Comparison of ENCODE assay signal across 1 cellular context in the genomic region with DNA sequence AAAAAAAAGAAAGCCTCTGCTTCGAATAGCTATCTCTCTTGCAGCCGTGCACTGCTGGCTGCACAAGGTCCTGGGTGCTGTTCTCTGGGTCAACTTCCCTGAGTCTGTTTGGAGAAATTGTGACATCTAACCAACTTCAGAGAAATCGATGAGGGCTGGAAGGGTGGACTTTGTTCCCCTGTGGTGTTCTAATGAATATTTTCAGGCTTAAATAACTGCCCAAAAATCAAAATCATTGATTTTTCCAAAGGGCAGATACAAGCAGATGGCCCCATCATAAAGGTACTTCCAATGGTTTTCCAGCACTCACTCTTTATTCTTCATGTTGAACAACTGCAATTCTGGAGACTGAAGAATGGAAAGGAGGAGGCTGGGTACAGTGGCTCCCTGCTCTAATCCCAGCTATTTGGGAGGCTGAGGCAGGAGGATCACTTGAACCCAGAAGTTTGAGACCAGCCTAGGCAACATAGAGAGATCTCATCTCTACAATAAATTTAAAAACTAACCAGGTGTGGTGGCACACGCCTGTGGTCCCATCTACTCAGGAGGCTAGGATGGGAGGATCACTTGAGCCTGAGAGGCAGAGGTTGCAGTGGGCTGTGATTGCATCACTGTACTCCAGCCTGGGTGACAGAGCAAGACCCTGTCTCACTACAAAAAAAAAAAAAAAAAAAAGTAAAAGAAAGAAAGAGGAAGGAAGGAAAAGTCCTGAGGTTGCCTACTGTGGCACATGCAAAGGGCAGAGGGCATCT.
TF ChIP-seq lines count a peak whose summit lies in the region.

No MANE protein-coding gene starts in this region.

TF ChIP-seq in HepG2, 621 proteins besides CTCF, POLR2A, EP300 and RAD21 (continued from another document and continues in another):
- TF ChIP-seq, protein P1, sequence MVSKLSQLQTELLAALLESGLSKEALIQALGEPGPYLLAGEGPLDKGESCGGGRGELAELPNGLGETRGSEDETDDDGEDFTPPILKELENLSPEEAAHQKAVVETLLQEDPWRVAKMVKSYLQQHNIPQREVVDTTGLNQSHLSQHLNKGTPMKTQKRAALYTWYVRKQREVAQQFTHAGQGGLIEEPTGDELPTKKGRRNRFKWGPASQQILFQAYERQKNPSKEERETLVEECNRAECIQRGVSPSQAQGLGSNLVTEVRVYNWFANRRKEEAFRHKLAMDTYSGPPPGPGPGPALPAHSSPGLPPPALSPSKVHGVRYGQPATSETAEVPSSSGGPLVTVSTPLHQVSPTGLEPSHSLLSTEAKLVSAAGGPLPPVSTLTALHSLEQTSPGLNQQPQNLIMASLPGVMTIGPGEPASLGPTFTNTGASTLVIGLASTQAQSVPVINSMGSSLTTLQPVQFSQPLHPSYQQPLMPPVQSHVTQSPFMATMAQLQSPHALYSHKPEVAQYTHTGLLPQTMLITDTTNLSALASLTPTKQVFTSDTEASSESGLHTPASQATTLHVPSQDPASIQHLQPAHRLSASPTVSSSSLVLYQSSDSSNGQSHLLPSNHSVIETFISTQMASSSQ (IDR thresholded peaks at IDR 0.05; ENCODE audit: low read depth), result peak; percentile 75
- TF ChIP-seq, protein P1 (CRISPR knock-in tag; IDR thresholded peaks at IDR 0.05; ENCODE audit: borderline replicate concordance), result peak; percentile 60; the same call in 1 of the 2 replicates
- TF ChIP-seq JUNB (CRISPR knock-in tag; IDR thresholded peaks at IDR 0.05; ENCODE audit: borderline replicate concordance), result peak; percentile 47; the same call in 1 of the 2 replicates
- TF ChIP-seq NFKBIZ (CRISPR knock-in tag; IDR thresholded peaks at IDR 0.05), result peak; percentile 69
- peak; percentile 65 for TF ChIP-seq ZSCAN25 (CRISPR knock-in tag; IDR thresholded peaks at IDR 0.05)
- TF ChIP-seq, protein P2, sequence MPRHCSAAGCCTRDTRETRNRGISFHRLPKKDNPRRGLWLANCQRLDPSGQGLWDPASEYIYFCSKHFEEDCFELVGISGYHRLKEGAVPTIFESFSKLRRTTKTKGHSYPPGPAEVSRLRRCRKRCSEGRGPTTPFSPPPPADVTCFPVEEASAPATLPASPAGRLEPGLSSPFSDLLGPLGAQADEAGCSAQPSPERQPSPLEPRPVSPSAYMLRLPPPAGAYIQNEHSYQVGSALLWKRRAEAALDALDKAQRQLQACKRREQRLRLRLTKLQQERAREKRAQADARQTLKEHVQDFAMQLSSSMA (CRISPR knock-in tag; IDR thresholded peaks at IDR 0.05), result 0 out of 2 replicates have a peak, but pooled peaks have one; percentile 26
- TF ChIP-seq CEBPB (IDR thresholded peaks at IDR 0.05; ENCODE audit: borderline replicate concordance, low read depth, low read length), result peak; percentile 95
- TF ChIP-seq CHD2 (IDR thresholded peaks at IDR 0.05; ENCODE audit: low read depth, low read length), result no peak
- peak; percentile 65 for TF ChIP-seq ATF1 (CRISPR knock-in tag; IDR thresholded peaks at IDR 0.05)
- TF ChIP-seq DMAP1 (CRISPR knock-in tag; IDR thresholded peaks at IDR 0.05), result peak; percentile 46; the same call in 1 of the 2 replicates
- TF ChIP-seq KDM1A (CRISPR knock-in tag; IDR thresholded peaks at IDR 0.05), result peak; percentile 64; the same call in 1 of the 2 replicates
- TF ChIP-seq MAFK (conservative IDR thresholded peaks at IDR 0.05 in 1 of 2, IDR thresholded peaks at IDR 0.05 in 1 of 2; ENCODE audit: low read length in 2 of 2), result no peak
- TF ChIP-seq ZNF30 (CRISPR knock-in tag; IDR thresholded peaks at IDR 0.05), result no peak
- peak; percentile 86 for TF ChIP-seq ZNF317 (CRISPR knock-in tag; IDR thresholded peaks at IDR 0.05)
- peak; percentile 90 for TF ChIP-seq ZNF264 (CRISPR knock-in tag; IDR thresholded peaks at IDR 0.05)
- 0 out of 2 replicates have a peak, but pooled peaks have one; percentile 16 for TF ChIP-seq ZNF646 (CRISPR knock-in tag; IDR thresholded peaks at IDR 0.05)
- no peak for TF ChIP-seq MATR3 (CRISPR knock-in tag; IDR thresholded peaks at IDR 0.05)
- TF ChIP-seq KAT2B (IDR thresholded peaks at IDR 0.05; ENCODE audit: borderline replicate concordance, low read depth, low read length), result peak; percentile 98
- TF ChIP-seq, protein P3, sequence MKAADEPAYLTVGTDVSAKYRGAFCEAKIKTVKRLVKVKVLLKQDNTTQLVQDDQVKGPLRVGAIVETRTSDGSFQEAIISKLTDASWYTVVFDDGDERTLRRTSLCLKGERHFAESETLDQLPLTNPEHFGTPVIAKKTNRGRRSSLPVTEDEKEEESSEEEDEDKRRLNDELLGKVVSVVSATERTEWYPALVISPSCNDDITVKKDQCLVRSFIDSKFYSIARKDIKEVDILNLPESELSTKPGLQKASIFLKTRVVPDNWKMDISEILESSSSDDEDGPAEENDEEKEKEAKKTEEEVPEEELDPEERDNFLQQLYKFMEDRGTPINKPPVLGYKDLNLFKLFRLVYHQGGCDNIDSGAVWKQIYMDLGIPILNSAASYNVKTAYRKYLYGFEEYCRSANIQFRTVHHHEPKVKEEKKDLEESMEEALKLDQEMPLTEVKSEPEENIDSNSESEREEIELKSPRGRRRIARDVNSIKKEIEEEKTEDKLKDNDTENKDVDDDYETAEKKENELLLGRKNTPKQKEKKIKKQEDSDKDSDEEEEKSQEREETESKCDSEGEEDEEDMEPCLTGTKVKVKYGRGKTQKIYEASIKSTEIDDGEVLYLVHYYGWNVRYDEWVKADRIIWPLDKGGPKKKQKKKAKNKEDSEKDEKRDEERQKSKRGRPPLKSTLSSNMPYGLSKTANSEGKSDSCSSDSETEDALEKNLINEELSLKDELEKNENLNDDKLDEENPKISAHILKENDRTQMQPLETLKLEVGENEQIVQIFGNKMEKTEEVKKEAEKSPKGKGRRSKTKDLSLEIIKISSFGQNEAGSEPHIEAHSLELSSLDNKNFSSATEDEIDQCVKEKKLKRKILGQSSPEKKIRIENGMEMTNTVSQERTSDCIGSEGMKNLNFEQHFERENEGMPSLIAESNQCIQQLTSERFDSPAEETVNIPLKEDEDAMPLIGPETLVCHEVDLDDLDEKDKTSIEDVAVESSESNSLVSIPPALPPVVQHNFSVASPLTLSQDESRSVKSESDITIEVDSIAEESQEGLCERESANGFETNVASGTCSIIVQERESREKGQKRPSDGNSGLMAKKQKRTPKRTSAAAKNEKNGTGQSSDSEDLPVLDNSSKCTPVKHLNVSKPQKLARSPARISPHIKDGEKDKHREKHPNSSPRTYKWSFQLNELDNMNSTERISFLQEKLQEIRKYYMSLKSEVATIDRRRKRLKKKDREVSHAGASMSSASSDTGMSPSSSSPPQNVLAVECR (CRISPR knock-in tag; IDR thresholded peaks at IDR 0.05; ENCODE audit: borderline replicate concordance), result no peak; the same call in 1 of the 2 replicates
- peak; percentile 82 for TF ChIP-seq YEATS4 (CRISPR knock-in tag; IDR thresholded peaks at IDR 0.05; ENCODE audit: borderline replicate concordance)
- 0 out of 2 replicates have a peak, but pooled peaks have one; percentile 36 for TF ChIP-seq STAT5B (CRISPR knock-in tag; IDR thresholded peaks at IDR 0.05)
- peak; percentile 56; the same call in 1 of the 2 replicates for TF ChIP-seq TOE1 (CRISPR knock-in tag; IDR thresholded peaks at IDR 0.05)
- TF ChIP-seq ZIK1 (CRISPR knock-in tag; IDR thresholded peaks at IDR 0.05; ENCODE audit: borderline replicate concordance, low read depth), result no peak
- TF ChIP-seq TRIM22 (IDR thresholded peaks at IDR 0.05), result no peak
- no peak for TF ChIP-seq SNRNP70 (IDR thresholded peaks at IDR 0.05; ENCODE audit: low read depth, low read length)
- TF ChIP-seq HMG20A (CRISPR knock-in tag; IDR thresholded peaks at IDR 0.05; ENCODE audit: borderline replicate concordance), result peak; percentile 86
- TF ChIP-seq ZNF430 (CRISPR knock-in tag; IDR thresholded peaks at IDR 0.05), result peak; percentile 76
- no peak for TF ChIP-seq ZNF687 (CRISPR knock-in tag; IDR thresholded peaks at IDR 0.05)
- TF ChIP-seq SALL1 (CRISPR knock-in tag; IDR thresholded peaks at IDR 0.05), result peak; percentile 99
